Comparison of ENCODE assay signal across 22 cellular contexts in genomic region chr2:113857454-113857853, GRCh38. TPM values are rescaled to one million over a fixed set of nuclear protein-coding genes. Genes with fewer than 3 reads are reported as not detected.
DNase-seq lines count a peak whose midpoint lies in the region; TF ChIP-seq lines count a peak whose summit lies in the region.
"Had no signal": no experiment of that assay in that cellular context is flagged by ENCODE, and none has a peak within 500 bp of the region (broad histone marks: within the 10 kb centered on the region; RNA-seq: fewer than 3 reads in every experiment).

No MANE protein-coding gene starts in this region.

- CTCF ChIA-PET in OCI-LY7 (lab: Charles Lee; ENCODE audit: unreplicated experiment) = interaction anchor here (0.5 to 0.6 kb wide), 2 partner anchors 111 to 1378 kb away, joined by 3 read pairs; no protein-coding TSS in a partner anchor

- H3K4me3 Mint-ChIP-seq in endothelial cell (ENCODE audit: unreplicated experiment) = no peak overlapping the region
- H3K4me3 Mint-ChIP-seq: CD4-positive, alpha-beta memory T cell; central memory CD8-positive, alpha-beta T cell; effector memory CD8-positive, alpha-beta T cell; neural crest cell had no signal

- H3K27me3 Mint-ChIP-seq in endothelial cell (ENCODE audit: unreplicated experiment) = peaks cover 3% of the 10 kb centered on the region
- H3K27me3 Mint-ChIP-seq: central memory CD8-positive, alpha-beta T cell; effector memory CD8-positive, alpha-beta T cell had no signal

- H3K79me2 ChIP-seq in OCI-LY7 (ENCODE audit: insufficient read depth, low read depth, low read length) (no peaks in the 10 kb centered on the region; the same call in 1 of the 2 replicates), osteoblast (ENCODE audit: insufficient read depth, low read length) (no peaks in the 10 kb centered on the region)

- TF ChIP-seq POLR2A in testis (IDR thresholded peaks at IDR 0.05) = no peak

- DNase-seq in AML-193 (lab: John Stamatoyannopoulos, UW) = peak; percentile 54 to 70
- peak in 1 of 2 experiments; percentile 15 for DNase-seq in HL-60 (ENCODE audit: low read depth in 1 of 2, low spot score in 1 of 2)
- no peak for DNase-seq in OCI-LY7 (ENCODE audit: low spot score)
- DNase-seq in endothelial cell (ENCODE audit: low spot score) = no peak
- DNase-seq in GM19238 (ENCODE audit: insufficient read length, low spot score) = no peak
- DNase-seq in activated naive CD4-positive, alpha-beta T cell treated with anti-CD3 and anti-CD28 coated beads, Interleukin-2, amount 50 U/mL, for 16 hours = no peak
- DNase-seq in osteoblast (ENCODE audit: insufficient read length, low spot score, missing footprints) = no peak
- no peak for DNase-seq in testis
- DNase-seq: activated effector memory CD4-positive, alpha-beta T cell treated with anti-CD3 and anti-CD28 coated beads, Interleukin-2, amount 50 U/mL, for 16 hours; amygdala; CD4-positive, alpha-beta memory T cell; DND-41; effector memory CD8-positive, alpha-beta T cell; mesenchymal stem cell; NCI-H1092; NCI-H774; retina; stimulated activated naive CD8-positive, alpha-beta T cell treated with anti-CD3 and anti-CD28 coated beads, Interleukin-15, Interleukin-2, amounts not matched to agents 100 U/mL and 50 U/mL, for 24 hours; T-helper 2 cell had no signal

- H3K36me3 ChIP-seq in OCI-LY7 (ENCODE audit: insufficient read depth, low read length) (peaks cover 7% of the 10 kb centered on the region; the same call in 1 of the 2 replicates), osteoblast (ENCODE audit: insufficient read depth, low read length) (no peaks in the 10 kb centered on the region), testis (ENCODE audit: low read depth, missing control alignments) (no peaks in the 10 kb centered on the region)

- H3K27me3 ChIP-seq in HL-60 (ENCODE audit: insufficient read depth, poor library complexity, severe bottlenecking) (no peaks in the 10 kb centered on the region), osteoblast (ENCODE audit: insufficient read depth, low read length) (no peaks in the 10 kb centered on the region), testis (no peaks in the 10 kb centered on the region)

- H3K4me2 ChIP-seq in OCI-LY7 (ENCODE audit: low read length) = peak overlapping the region; percentile 50
- no peak overlapping the region for H3K4me2 ChIP-seq in osteoblast (ENCODE audit: insufficient read depth, low read length)
- H3K4me2 ChIP-seq: A549 had no signal

- H3K9me3 ChIP-seq in OCI-LY7 (ENCODE audit: low read length) (no peaks in the 10 kb centered on the region), osteoblast (ENCODE audit: low read depth, low read length) (no peaks in the 10 kb centered on the region), testis (no peaks in the 10 kb centered on the region)
- H3K9me3 ChIP-seq: A549 had no signal

- H2AFZ ChIP-seq in OCI-LY7 (ENCODE audit: low read length) = peak overlapping the region; percentile 70; the same call in 1 of the 2 replicates
- no peak overlapping the region for H2AFZ ChIP-seq in osteoblast (ENCODE audit: low read length)

- POLR2A ChIA-PET in OCI-LY7 (lab: Charles Lee) = interaction anchor here (0.6 to 1.0 kb wide), 3 partner anchors 28 to 121 kb away, joined by 3 to 7 read pairs (median 4); no protein-coding TSS in a partner anchor

- peaks cover 11% of the 10 kb centered on the region for H3K4me1 Mint-ChIP-seq in endothelial cell (ENCODE audit: unreplicated experiment)
- H3K4me1 Mint-ChIP-seq: central memory CD8-positive, alpha-beta T cell; neural crest cell had no signal

- intact Hi-C loops in OCI-LY7 (cut with micrococcal nuclease; ENCODE audit: unreplicated experiment) = no loop called here
- intact Hi-C loops in testis (cut with DNase I; ENCODE audit: low total_unique reads) = no loop called here

- peak overlapping the region; percentile 39 for H3K27ac Mint-ChIP-seq in endothelial cell (ENCODE audit: unreplicated experiment)
- H3K27ac Mint-ChIP-seq: effector memory CD8-positive, alpha-beta T cell had no signal

- no peaks in the 10 kb centered on the region for H3K9me3 Mint-ChIP-seq in endothelial cell (ENCODE audit: unreplicated experiment)
- H3K9me3 Mint-ChIP-seq: central memory CD8-positive, alpha-beta T cell; effector memory CD8-positive, alpha-beta T cell; neural crest cell had no signal

- H3K36me3 Mint-ChIP-seq in endothelial cell (ENCODE audit: low read depth, unreplicated experiment) = no peaks in the 10 kb centered on the region

- no TSS peak for BruUV-seq in OCI-LY7 (replicated peaks; lab: Mats Ljungman, UMichigan)

- WGBS in testis, 2 donors = 61 to 79% methylated on average over 2 of the region's 2 CpGs

- H3K27ac ChIP-seq in HL-60 (replicated peaks) (peak overlapping the region; percentile 48), OCI-LY7 (ENCODE audit: low read depth, low read length, poor library complexity, severe bottlenecking) (peak overlapping the region; percentile 53), osteoblast (ENCODE audit: low read depth, low read length) (no peak overlapping the region), testis (no peak overlapping the region)

- TF ChIP-seq CTCF in HL-60 (IDR thresholded peaks at IDR 0.05; ENCODE audit: insufficient read depth, low read length) (no peak), OCI-LY7 (conservative IDR thresholded peaks at IDR 0.05; ENCODE audit: low read length) (no peak), endothelial cell (IDR thresholded peaks at IDR 0.05; ENCODE audit: unreplicated experiment) (no peak), osteoblast (IDR thresholded peaks at IDR 0.05; ENCODE audit: extremely low read depth, low read depth, low read length) (no peak), testis (IDR thresholded peaks at IDR 0.05) (no peak)

- H3K4me3 ChIP-seq in HL-60 (replicated peaks; ENCODE audit: insufficient read depth, low read length) (no peak overlapping the region), OCI-LY7 (ENCODE audit: low read depth, low read length, poor library complexity, severe bottlenecking) (no peak overlapping the region), osteoblast (ENCODE audit: insufficient read depth, low read length) (no peak overlapping the region), testis (no peak overlapping the region)
- H3K4me3 ChIP-seq: A549 had no signal

- peaks cover 95% of the 10 kb centered on the region for H3K4me1 ChIP-seq in OCI-LY7 (ENCODE audit: insufficient read depth, low read length, poor library complexity, severe bottlenecking)
- peaks cover 18% of the 10 kb centered on the region for H3K4me1 ChIP-seq in osteoblast (ENCODE audit: insufficient read depth, low read length)
- H3K4me1 ChIP-seq in testis = no peaks in the 10 kb centered on the region

- H4K20me1 ChIP-seq in OCI-LY7 (ENCODE audit: insufficient read depth, low read length) (no peaks in the 10 kb centered on the region), osteoblast (ENCODE audit: insufficient read depth, low read length) (no peaks in the 10 kb centered on the region)

- no peaks in the 10 kb centered on the region for H3K9me2 ChIP-seq in OCI-LY7 (ENCODE audit: insufficient read depth, low read length)

RNA-seq across cellular contexts. Expression of gene ACTR3, which starts 32.4 kb away (rescaled TPM):
- total RNA-seq in OCI-LY7 (2014; rRNA removed; shearing (Covaris generic)) = 168 and 192 TPM in 2 replicates
- total RNA-seq in OCI-LY7 (2022) (307 and 320 TPM in 2 replicates), endothelial cell (ENCODE audit: unreplicated experiment) (284 TPM), osteoblast (251 and 315 TPM in 2 replicates), testis (100 to 1,000 TPM; 106 to 114 TPM)
- polyA plus RNA-seq in testis (ENCODE audit: insufficient read depth, low read depth, low replicate concordance) = 180 TPM

Comparison
In these comparisons a context has a peak if more than half of its experiments do, and no peak if none do; other contexts are left out.
1. DNase-seq: peak in AML-193 (2 of 2); none in OCI-LY7 (single experiment), endothelial cell (single experiment), GM19238 (single experiment), activated naive CD4-positive, alpha-beta T cell treated with anti-CD3 and anti-CD28 coated beads, Interleukin-2, amount 50 U/mL, for 16 hours (single experiment), osteoblast (single experiment) and testis (single experiment).
2. H3K27ac ChIP-seq: peak in HL-60 (single experiment) and OCI-LY7 (single experiment); none in osteoblast (single experiment) and testis (0 of 2).